ENCODE assay signal across 7 cellular contexts in genomic region chr12:122895290-122895689, GRCh38. TPM values are rescaled to one million over a fixed set of nuclear protein-coding genes. Genes with fewer than 3 reads are reported as not detected.
DNase-seq lines count a peak whose midpoint lies in the region; ATAC-seq, FAIRE-seq and TF ChIP-seq lines count a peak whose summit lies in the region.

No MANE protein-coding gene starts in this region.

- no peaks in the 10 kb centered on the region for H3K9me3 ChIP-seq in keratinocyte (ENCODE audit: control insufficient read depth, low read depth, low read length)
- peaks cover 0 to 4% (median 3%) of the 10 kb centered on the region in 5 donors for H3K9me3 ChIP-seq in subcutaneous abdominal adipose tissue (ENCODE audit: control insufficient read depth in 5 of 5, low read length in 5 of 5)

- peaks cover 0 to 13% of the 10 kb centered on the region in 2 experiments for H3K36me3 ChIP-seq in keratinocyte (ENCODE audit: control insufficient read depth in 2 of 2, extremely low read depth in 1 of 2, insufficient read depth in 2 of 2, low read length in 2 of 2)
- H3K36me3 ChIP-seq in subcutaneous abdominal adipose tissue (ENCODE audit: control insufficient read depth in 5 of 5, insufficient read depth in 5 of 5, low read length in 5 of 5) = no peaks in the 10 kb centered on the region

- H3K27ac Mint-ChIP-seq in IgD-negative memory B cell = peak overlapping the region; percentile 90 to 99 (median 96)

- dilution Hi-C loops in keratinocyte (cut with MboI; ENCODE audit: extremely low pct_ligation_motif_present, low sequenced_read_pairs) = no loop called here

- TF ChIP-seq CTCF in keratinocyte (optimal IDR thresholded peaks at IDR 0.05 in 1 of 3, IDR thresholded peaks at IDR 0.05 in 1 of 3, conservative IDR thresholded peaks at IDR 0.05 in 1 of 3; ENCODE audit: extremely low read depth in 1 of 3, insufficient read depth in 2 of 3, low read length in 3 of 3) = no peak

- H3K9me1 ChIP-seq in keratinocyte (ENCODE audit: control insufficient read depth, extremely low read depth, insufficient read depth, low read length) = no peaks in the 10 kb centered on the region

- no peak for DNase-seq in keratinocyte (ENCODE audit: low read depth, low spot score)
- DNase-seq in activated gamma-delta T cell (lab: John Stamatoyannopoulos, UW) = no peak

- FAIRE-seq in keratinocyte (lab: Jason Lieb, UNC) = no peak

- peaks cover 54% of the 10 kb centered on the region for H3K79me2 ChIP-seq in keratinocyte (ENCODE audit: control insufficient read depth, insufficient read depth, low read length)

- H3K36me3 Mint-ChIP-seq in IgD-negative memory B cell = peaks cover 2% of the 10 kb centered on the region

- ATAC-seq in GM21528 (IDR thresholded peaks at IDR 0.05; ENCODE audit: low FRiP score, unreplicated experiment) = no peak
- ATAC-seq in GM21390 (IDR thresholded peaks at IDR 0.05; ENCODE audit: unreplicated experiment) = no peak

- H3K4me1 ChIP-seq in keratinocyte (ENCODE audit: control insufficient read depth, extremely low read depth, insufficient read depth, low read length) (peaks cover 64% of the 10 kb centered on the region), subcutaneous abdominal adipose tissue (ENCODE audit: control insufficient read depth in 5 of 5, insufficient read depth in 5 of 5, low read length in 5 of 5) (peaks cover 2 to 62% (median 40%) of the 10 kb centered on the region in 5 donors)

- H3K9ac ChIP-seq in keratinocyte (ENCODE audit: control insufficient read depth, extremely low read depth, insufficient read depth, low read length) = peak overlapping the region; percentile 99
- H3K9ac ChIP-seq in subcutaneous abdominal adipose tissue (ENCODE audit: low read length in 5 of 5) = peak overlapping the region; percentile 94 to 99 (median 97)

- H3K27me3 ChIP-seq in keratinocyte (ENCODE audit: control insufficient read depth, extremely low read depth, insufficient read depth, low read length) (no peaks in the 10 kb centered on the region), subcutaneous abdominal adipose tissue (ENCODE audit: control insufficient read depth in 5 of 5, insufficient read depth in 4 of 5, low read length in 5 of 5) (no peaks in the 10 kb centered on the region)

- peak overlapping the region; percentile 84 for H3K27ac ChIP-seq in angular gyrus (ENCODE audit: low read depth, low read length)
- peak overlapping the region; percentile 99 for H3K27ac ChIP-seq in keratinocyte (ENCODE audit: control insufficient read depth, insufficient read depth, low read length)
- peak overlapping the region; percentile 85 for H3K27ac ChIP-seq in subcutaneous abdominal adipose tissue (ENCODE audit: low read depth, low read length)

- peak overlapping the region; percentile 98 for H3K4me2 ChIP-seq in keratinocyte (ENCODE audit: control insufficient read depth, extremely low read depth, insufficient read depth, low read depth, low read length)

- H3K4me1 Mint-ChIP-seq in IgD-negative memory B cell = peaks cover 52 to 73% (median 62%) of the 10 kb centered on the region in 3 donors

- peak overlapping the region; percentile 88 to 99 (median 92) for H3K4me3 Mint-ChIP-seq in IgD-negative memory B cell

- no peaks in the 10 kb centered on the region for H4K20me1 ChIP-seq in keratinocyte (ENCODE audit: control insufficient read depth, extremely low read depth, insufficient read depth, low read length)

- H3K4me3 ChIP-seq in keratinocyte (ENCODE audit: control insufficient read depth in 2 of 3, extremely low read depth in 1 of 3, insufficient read depth in 2 of 3, low read depth in 1 of 3, low read length in 3 of 3) = peak overlapping the region; percentile 81 to 91 (median 84)
- H3K4me3 ChIP-seq in subcutaneous abdominal adipose tissue (ENCODE audit: low read depth in 1 of 5, low read length in 5 of 5) = peak overlapping the region; percentile 74 to 96 (median 88)

- H3K27me3 Mint-ChIP-seq in IgD-negative memory B cell = peaks cover 1% of the 10 kb centered on the region

- no peak overlapping the region for H2AFZ ChIP-seq in keratinocyte (ENCODE audit: control insufficient read depth, low read length)

- no peaks in the 10 kb centered on the region for H3K9me3 Mint-ChIP-seq in IgD-negative memory B cell

RNA-seq across cellular contexts. Expression of gene VPS37B, which starts 0.6 kb away (rescaled TPM):
- polyA plus RNA-seq in IgD-negative memory B cell (48.1 TPM), keratinocyte (29.3 to 85.5 TPM (median 34.1 TPM) in 3 replicates)
- polyA plus RNA-seq in keratinocyte (2011; ENCODE audit: low read depth) = 22.7 TPM
- 47.2 and 61.5 TPM in 2 replicates for polyA plus RNA-seq in keratinocyte (2011; cell fraction: cytosol; rRNA removed)
- 73.8 and 86.1 TPM in 2 replicates for polyA plus RNA-seq in keratinocyte (2011; cell fraction: nucleus; rRNA removed)
- 37.9 and 59.4 TPM in 2 replicates for polyA plus RNA-seq in keratinocyte (2012; ENCODE audit: low replicate concordance)
- 24.4 to 39.4 TPM (median 29.8 TPM) in 3 replicates for polyA minus RNA-seq in keratinocyte
- polyA minus RNA-seq in keratinocyte (2011; cell fraction: cytosol; rRNA and poly(A)+ RNA removed) = 77.5 TPM
- polyA minus RNA-seq in keratinocyte (2011; cell fraction: nucleus; rRNA and poly(A)+ RNA removed) = 33.3 and 50.4 TPM in 2 replicates
